9 cellular contexts compared by ENCODE assay signal in genomic region chr11:60389279-60389910, GRCh38. TPM values are rescaled to one million over a fixed set of nuclear protein-coding genes. Genes with fewer than 3 reads are reported as not detected.
DNase-seq lines count a peak whose midpoint lies in the region; ATAC-seq and TF ChIP-seq lines count a peak whose summit lies in the region.
"Had no signal": no experiment of that assay in that cellular context is flagged by ENCODE, and none has a peak within 500 bp of the region (broad histone marks: within the 10 kb centered on the region; RNA-seq: fewer than 3 reads in every experiment).

No MANE protein-coding gene starts in this region.

- H3K27ac ChIP-seq in gastroesophageal sphincter: no peak overlapping the region

- no peaks in the 10 kb centered on the region for H3K4me1 Mint-ChIP-seq in osteocyte (ENCODE audit: unreplicated experiment)

- H3K27me3 Mint-ChIP-seq in osteocyte (ENCODE audit: unreplicated experiment): peaks cover 16% of the 10 kb centered on the region

- DNase-seq in NCI-H146 treated with DMSO at 0.1 percent for 48 hours (lab: John Stamatoyannopoulos, UW; ENCODE audit: unreplicated experiment) (no peak), osteocyte (ENCODE audit: extremely low spot score, unreplicated experiment) (no peak), LoVo (ENCODE audit: low spot score) (no peak), SHP77 (lab: John Stamatoyannopoulos, UW) (no peak)
- DNase-seq: effector CD8-positive, alpha-beta T cell had no signal

- 42 to 63% methylated on average over 3 to 5 of the region's 5 CpGs for WGBS in gastroesophageal sphincter (ENCODE audit: low coverage in 1 of 2), 2 donors

- H3K4me3 Mint-ChIP-seq in osteocyte (ENCODE audit: unreplicated experiment): no peak overlapping the region

- no peaks in the 10 kb centered on the region for H3K27me3 ChIP-seq in gastroesophageal sphincter

- TF ChIP-seq POLR2A in gastroesophageal sphincter (IDR thresholded peaks at IDR 0.05): no peak

- no peak overlapping the region for H3K4me3 ChIP-seq in gastroesophageal sphincter

- TF ChIP-seq CTCF in gastroesophageal sphincter (IDR thresholded peaks at IDR 0.05) (no peak), osteocyte (IDR thresholded peaks at IDR 0.05) (no peak)

- H3K4me1 ChIP-seq in gastroesophageal sphincter: no peaks in the 10 kb centered on the region

- no peaks in the 10 kb centered on the region for H3K36me3 Mint-ChIP-seq in osteocyte (ENCODE audit: unreplicated experiment)

- no peaks in the 10 kb centered on the region for H3K9me3 ChIP-seq in gastroesophageal sphincter

- no peak for TF ChIP-seq EP300 in gastroesophageal sphincter (IDR thresholded peaks at IDR 0.05)

- no peaks in the 10 kb centered on the region for H3K36me3 ChIP-seq in gastroesophageal sphincter

- no peaks in the 10 kb centered on the region for H3K9me3 Mint-ChIP-seq in osteocyte (ENCODE audit: unreplicated experiment)

- H3K27ac Mint-ChIP-seq in osteocyte (ENCODE audit: unreplicated experiment): no peak overlapping the region

- ATAC-seq in GM18498 (IDR thresholded peaks at IDR 0.05; ENCODE audit: unreplicated experiment) (peak; percentile 92), GM21515 (IDR thresholded peaks at IDR 0.05; ENCODE audit: unreplicated experiment) (peak; percentile 86), HG03442 (IDR thresholded peaks at IDR 0.05; ENCODE audit: unreplicated experiment) (peak; percentile 89), gastroesophageal sphincter (peak; percentile 57)

RNA-seq across cellular contexts. Expression of gene MS4A14, which starts 6.9 kb away (rescaled TPM):
- total RNA-seq in gastroesophageal sphincter: 1 to 10 TPM; 1.3 to 2.4 (median 1.6) TPM
- total RNA-seq in osteocyte: not detected in 2 replicates

RNA-seq across cellular contexts. Expression of gene MS4A7, which starts 11.1 kb away (rescaled TPM):
- total RNA-seq in gastroesophageal sphincter (10 to 100 TPM; 15.0 to 34.2 (median 23.5) TPM), osteocyte (not detected in 2 replicates)

RNA-seq across cellular contexts. Expression of gene MS4A5, which starts 40.0 kb away (rescaled TPM):
- total RNA-seq in gastroesophageal sphincter (not detected), osteocyte (not detected in 2 replicates)

Comparison
In these comparisons a context has a peak if more than half of its experiments do, and no peak if none do; other contexts are left out.
1. RNA of gene MS4A7, which starts 11.1 kb away (total RNA-seq): 15.0 to 34.2 TPM in gastroesophageal sphincter; not detected in osteocyte; every median in the first group is over 10 times any median in the second.
2. Peak in every context shown above with its lines, with median percentiles within 50 percentile points of each other: ATAC-seq.